Comparison of ENCODE assay signal across 16 cellular contexts in genomic region chr6:41954668-41955067, GRCh38.
"Had no signal": no experiment of that assay in that cellular context is flagged by ENCODE, and none has a peak within 500 bp of the region (broad histone marks: within the 10 kb centered on the region; RNA-seq: fewer than 3 reads in every experiment).

No MANE protein-coding gene starts in this region.

- H3K27me3 Mint-ChIP-seq: progenitor cell of endocrine pancreas had no signal

- H3K4me3 ChIP-seq: adrenal gland, gastroesophageal sphincter, heart left ventricle, left lung, neural progenitor cell, tibial nerve, uterus had no signal

- H3K27me3 ChIP-seq: adrenal gland, gastroesophageal sphincter, heart left ventricle, left lung, neural progenitor cell, tibial nerve, uterus had no signal

- DNase-seq: activated gamma-delta T cell; activated T-cell treated with anti-CD3 and anti-CD28 coated beads, Interleukin-2, amount 50 U/mL, for 48 hours; adrenal gland; cerebellar nuclear complex; cortex of kidney; heart left ventricle; left lung; midbrain; stimulated activated naive CD4-positive, alpha-beta T cell; T1000; uterus had no signal

- ATAC-seq: esophagus mucosa, gastroesophageal sphincter, heart left ventricle, left lung had no signal

- H3K36me3 ChIP-seq: adrenal gland, left lung, neural progenitor cell, tibial nerve, uterus had no signal

- H3K4me1 Mint-ChIP-seq: neural progenitor cell had no signal

- H3K27ac Mint-ChIP-seq: neural progenitor cell, progenitor cell of endocrine pancreas had no signal

- H3K9me3 ChIP-seq: adrenal gland, gastroesophageal sphincter, heart left ventricle, left lung, tibial nerve, uterus had no signal

- H3K4me1 ChIP-seq: gastroesophageal sphincter, heart left ventricle, left lung, neural progenitor cell, tibial nerve, uterus had no signal

- H3K9me3 Mint-ChIP-seq: neural progenitor cell had no signal

- H3K27ac ChIP-seq: adrenal gland, gastroesophageal sphincter, heart left ventricle, left lung, neural progenitor cell, tibial nerve, uterus had no signal

- H3K36me3 Mint-ChIP-seq: neural progenitor cell had no signal

- H3K4me3 Mint-ChIP-seq: neural progenitor cell had no signal
